In genomic region chr17:50920891-50921595, GRCh38 we compare ENCODE assay signal across 12 cellular contexts. TPM values are rescaled to one million over a fixed set of nuclear protein-coding genes. Genes with fewer than 3 reads are reported as not detected.
DNase-seq lines count a peak whose midpoint lies in the region; ATAC-seq and TF ChIP-seq lines count a peak whose summit lies in the region.
"Had no signal": no experiment of that assay in that cellular context is flagged by ENCODE, and none has a peak within 500 bp of the region (broad histone marks: within the 10 kb centered on the region; RNA-seq: fewer than 3 reads in every experiment).

No MANE protein-coding gene starts in this region.

- no peak overlapping the region for H2AFZ ChIP-seq in PC-9

- 0 out of 2 replicates have a peak overlapping the region, but pooled peaks have one; percentile 79 for H3K4me2 ChIP-seq in PC-9

- WGBS in esophagus squamous epithelium, 2 donors, result 77 to 85% methylated on average over 11 to 12 of the region's 16 CpGs
- WGBS in sigmoid colon, 2 donors, result 69 to 75% methylated on average over 16 of the region's 16 CpGs

- CTCF ChIA-PET in PC-9 (lab: Charles Lee), result interaction anchor here (0.6 to 1.6 kb wide), 2 partner anchors 29 to 31 kb away, joined by 3 to 7 read pairs; no protein-coding TSS in a partner anchor

- intact Hi-C loops in PC-9 (cut with micrococcal nuclease; ENCODE audit: unreplicated experiment), result no loop called here
- intact Hi-C loops in esophagus squamous epithelium (cut with DNase I), result no loop called here
- intact Hi-C loops in sigmoid colon (cut with DNase I), result no loop called here

- DNase-seq in SIG-M5 treated with dmso at 0.1 percent for 504 hours (lab: John Stamatoyannopoulos, UW; ENCODE audit: unreplicated experiment) (peak; percentile 32), SIG-M5 (lab: John Stamatoyannopoulos, UW) (no peak), PC-9 (no peak), esophagus squamous epithelium (lab: John Stamatoyannopoulos, UW) (no peak), sigmoid colon (no peak), MG63 (no peak), kidney tubule cell (ENCODE audit: low spot score) (no peak)
- DNase-seq: brain microvascular endothelial cell, foreskin keratinocyte had no signal

- peaks cover 33% of the 10 kb centered on the region for H3F3A ChIP-seq in PC-9 (ENCODE audit: insufficient read depth, low read depth)

- TF ChIP-seq EP300 in sigmoid colon (IDR thresholded peaks at IDR 0.05), result no peak

- POLR2A ChIA-PET in PC-9 (lab: Charles Lee; ENCODE audit: unreplicated experiment), result no interaction called here

- TF ChIP-seq POLR2A in esophagus squamous epithelium (IDR thresholded peaks at IDR 0.05), result no peak
- TF ChIP-seq POLR2A in sigmoid colon (IDR thresholded peaks at IDR 0.05), result no peak

- BruUV-seq in PC-9 (replicated peaks; lab: Mats Ljungman, UMichigan), result no TSS peak

- peaks cover 92% of the 10 kb centered on the region for H3K4me1 ChIP-seq in PC-9 (replicated peaks; ENCODE audit: insufficient read depth)
- peaks cover 32 to 78% (median 38%) of the 10 kb centered on the region in 3 donors for H3K4me1 ChIP-seq in esophagus squamous epithelium
- peaks cover 0 to 42% (median 29%) of the 10 kb centered on the region in 4 donors for H3K4me1 ChIP-seq in sigmoid colon

- no peaks in the 10 kb centered on the region for H3K36me3 ChIP-seq in PC-9 (ENCODE audit: low read depth)
- H3K36me3 ChIP-seq in esophagus squamous epithelium, result no peaks in the 10 kb centered on the region
- H3K36me3 ChIP-seq in sigmoid colon, result no peaks in the 10 kb centered on the region
- H3K36me3 ChIP-seq in MG63, result no peaks in the 10 kb centered on the region
- H3K36me3 ChIP-seq: brain microvascular endothelial cell, thoracic aorta had no signal

- H3K9me3 ChIP-seq in PC-9 (ENCODE audit: insufficient read depth, low read depth) (no peaks in the 10 kb centered on the region), esophagus squamous epithelium (no peaks in the 10 kb centered on the region), sigmoid colon (no peaks in the 10 kb centered on the region), MG63 (no peaks in the 10 kb centered on the region)
- H3K9me3 ChIP-seq: thoracic aorta had no signal

- H3K9me2 ChIP-seq in PC-9 (ENCODE audit: insufficient read depth), result no peaks in the 10 kb centered on the region

- no peaks in the 10 kb centered on the region for H4K20me1 ChIP-seq in PC-9 (ENCODE audit: insufficient read depth)

- H3K4me3 ChIP-seq in PC-9, result no peak overlapping the region
- H3K4me3 ChIP-seq in esophagus squamous epithelium, result no peak overlapping the region
- no peak overlapping the region for H3K4me3 ChIP-seq in sigmoid colon
- H3K4me3 ChIP-seq in MG63, result no peak overlapping the region
- H3K4me3 ChIP-seq: thoracic aorta had no signal

- H3K27me3 ChIP-seq in PC-9 (ENCODE audit: insufficient read depth, low read depth) (no peaks in the 10 kb centered on the region), esophagus squamous epithelium (no peaks in the 10 kb centered on the region), sigmoid colon (no peaks in the 10 kb centered on the region), MG63 (no peaks in the 10 kb centered on the region)
- H3K27me3 ChIP-seq: brain microvascular endothelial cell, foreskin keratinocyte had no signal

- TF ChIP-seq CTCF in PC-9 (conservative IDR thresholded peaks at IDR 0.05) (no peak), esophagus squamous epithelium (IDR thresholded peaks at IDR 0.05) (no peak), sigmoid colon (IDR thresholded peaks at IDR 0.05) (no peak)

- H3K79me2 ChIP-seq in PC-9 (ENCODE audit: low read depth), result no peaks in the 10 kb centered on the region

- no peak for ATAC-seq in GM18858 (IDR thresholded peaks at IDR 0.05; ENCODE audit: unreplicated experiment)
- ATAC-seq: foreskin keratinocyte, HCT116 had no signal

- H3K27ac ChIP-seq in PC-9 (no peak overlapping the region), esophagus squamous epithelium (peak overlapping the region; percentile 84 to 88 (median 88)), sigmoid colon (peak overlapping the region; percentile 82 to 86 (median 84))
- H3K27ac ChIP-seq: brain microvascular endothelial cell, foreskin keratinocyte had no signal

RNA-seq across cellular contexts. Expression of gene TOB1, which starts 54.9 kb away (rescaled TPM):
- total RNA-seq in PC-9 (2021) (54.2 and 67.9 TPM in 2 replicates), esophagus squamous epithelium (10 to 100 TPM; 21.5 to 35.9 (median 31.1) TPM), sigmoid colon (10 to 100 TPM; 16.2 to 31.1 (median 30.1) TPM)
- 10 to 100 TPM; 32.4 to 57.1 (median 39.4) TPM for polyA plus RNA-seq in sigmoid colon
- 16.0 and 17.5 TPM in 2 replicates for total RNA-seq in MG63 (2014; rRNA removed; shearing (Covaris generic); ENCODE audit: low replicate concordance)
